In genomic region chr13:44259045-44260042, GRCh38 we compare ENCODE assay signal across 8 cellular contexts.
DNase-seq lines count a peak whose midpoint lies in the region; ATAC-seq and TF ChIP-seq lines count a peak whose summit lies in the region.

No MANE protein-coding gene starts in this region.

- H3K27ac Mint-ChIP-seq in activated naive CD4-positive, alpha-beta T cell treated with anti-CD3 and anti-CD28 coated beads, Interleukin-2, amount 50 U/mL, for 24 hours: peak overlapping the region; percentile 97
- H3K27ac Mint-ChIP-seq in stimulated activated naive CD8-positive, alpha-beta T cell treated with anti-CD3 and anti-CD28 coated beads, Interleukin-15, amount 100 ng/mL, for 72 hours: peak overlapping the region; percentile 90 to 93

- no peak overlapping the region for H3K4me3 ChIP-seq in mucosa of descending colon

- peak; percentile 24 for DNase-seq in NK-92 treated with Interleukin-12 subunit alpha and Interleukin-12 subunit beta, amount 100 ng/mL, for 24 hours (lab: John Stamatoyannopoulos, UW)
- DNase-seq in NK-92 (lab: John Stamatoyannopoulos, UW; ENCODE audit: unreplicated experiment) (no peak), SKM-1 (lab: John Stamatoyannopoulos, UW; ENCODE audit: unreplicated experiment) (peak; percentile 44), mucosa of descending colon (peak in 1 of 3 donors; percentile 49), COLO668 (lab: John Stamatoyannopoulos, UW; ENCODE audit: unreplicated experiment) (no peak)
- peak; percentile 65 to 82 for DNase-seq in stimulated activated naive CD8-positive, alpha-beta T cell treated with anti-CD3 and anti-CD28 coated beads, Interleukin-15, amount 100 ng/mL, for 72 hours

- no peaks in the 10 kb centered on the region for H3K9me3 Mint-ChIP-seq in activated naive CD4-positive, alpha-beta T cell treated with anti-CD3 and anti-CD28 coated beads, Interleukin-2, amount 50 U/mL, for 24 hours
- no peaks in the 10 kb centered on the region for H3K9me3 Mint-ChIP-seq in stimulated activated naive CD8-positive, alpha-beta T cell treated with anti-CD3 and anti-CD28 coated beads, Interleukin-15, amount 100 ng/mL, for 72 hours

- H3K4me1 Mint-ChIP-seq in activated naive CD4-positive, alpha-beta T cell treated with anti-CD3 and anti-CD28 coated beads, Interleukin-2, amount 50 U/mL, for 24 hours: peaks cover 31% of the 10 kb centered on the region
- H3K4me1 Mint-ChIP-seq in stimulated activated naive CD8-positive, alpha-beta T cell treated with anti-CD3 and anti-CD28 coated beads, Interleukin-15, amount 100 ng/mL, for 72 hours: peaks cover 29% of the 10 kb centered on the region

- no peaks in the 10 kb centered on the region for H3K9me3 ChIP-seq in mucosa of descending colon

- H3K27me3 Mint-ChIP-seq in activated naive CD4-positive, alpha-beta T cell treated with anti-CD3 and anti-CD28 coated beads, Interleukin-2, amount 50 U/mL, for 24 hours: no peaks in the 10 kb centered on the region
- H3K27me3 Mint-ChIP-seq in stimulated activated naive CD8-positive, alpha-beta T cell treated with anti-CD3 and anti-CD28 coated beads, Interleukin-15, amount 100 ng/mL, for 72 hours: no peaks in the 10 kb centered on the region

- H3K4me1 ChIP-seq in mucosa of descending colon (ENCODE audit: low read depth): no peaks in the 10 kb centered on the region

- ATAC-seq in HG03097 (IDR thresholded peaks at IDR 0.05; ENCODE audit: low FRiP score, unreplicated experiment): peak; percentile 64
- ATAC-seq in mucosa of descending colon: peak; percentile 79
- ATAC-seq in stimulated activated naive CD8-positive, alpha-beta T cell treated with anti-CD3 and anti-CD28 coated beads, Interleukin-15, amount 100 ng/mL, for 72 hours: peak; percentile 93

- intact Hi-C loops in mucosa of descending colon (cut with DNase I, micrococcal nuclease): no loop called here

- no peaks in the 10 kb centered on the region for H3K36me3 Mint-ChIP-seq in activated naive CD4-positive, alpha-beta T cell treated with anti-CD3 and anti-CD28 coated beads, Interleukin-2, amount 50 U/mL, for 24 hours

- H3K4me3 Mint-ChIP-seq in activated naive CD4-positive, alpha-beta T cell treated with anti-CD3 and anti-CD28 coated beads, Interleukin-2, amount 50 U/mL, for 24 hours: peak overlapping the region; percentile 87
- H3K4me3 Mint-ChIP-seq in stimulated activated naive CD8-positive, alpha-beta T cell treated with anti-CD3 and anti-CD28 coated beads, Interleukin-15, amount 100 ng/mL, for 72 hours: peak overlapping the region; percentile 83 to 86

- H3K36me3 ChIP-seq in mucosa of descending colon (ENCODE audit: low read depth): no peaks in the 10 kb centered on the region

- no peak for TF ChIP-seq CTCF in mucosa of descending colon (IDR thresholded peaks at IDR 0.05)

Comparison
In these comparisons a context has a peak if more than half of its experiments do, and no peak if none do; other contexts are left out.
1. DNase-seq: peak in NK-92 treated with Interleukin-12 subunit alpha and Interleukin-12 subunit beta, amount 100 ng/mL, for 24 hours (single experiment), SKM-1 (single experiment) and stimulated activated naive CD8-positive, alpha-beta T cell treated with anti-CD3 and anti-CD28 coated beads, Interleukin-15, amount 100 ng/mL, for 72 hours (2 of 2); none in NK-92 (single experiment) and COLO668 (single experiment).
2. Peak in every context shown above with its lines, with median percentiles within 50 percentile points of each other: ATAC-seq.